ENCODE assay signal across 18 cellular contexts in genomic region chr7:45052011-45052410, GRCh38. TPM values are rescaled to one million over a fixed set of nuclear protein-coding genes. Genes with fewer than 3 reads are reported as not detected.
DNase-seq lines count a peak whose midpoint lies in the region; ATAC-seq and TF ChIP-seq lines count a peak whose summit lies in the region.
"Had no signal": no experiment of that assay in that cellular context is flagged by ENCODE, and none has a peak within 500 bp of the region (broad histone marks: within the 10 kb centered on the region; RNA-seq: fewer than 3 reads in every experiment).

No MANE protein-coding gene starts in this region.

- no peaks in the 10 kb centered on the region for H3K9me3 ChIP-seq in left lung
- H3K9me3 ChIP-seq: sigmoid colon, testis had no signal

- H3K36me3 Mint-ChIP-seq in natural killer cell, result no peaks in the 10 kb centered on the region
- H3K36me3 Mint-ChIP-seq in natural killer cell treated with Interleukin-12 subunit alpha and Interleukin-12 subunit beta and Interleukin-15 and Interleukin-18, amount 100 ng/mL, for 72 hours, result no peaks in the 10 kb centered on the region

- intact Hi-C loops in natural killer cell (cut with micrococcal nuclease), result no loop called here
- intact Hi-C loops in left lung (cut with DNase I), result no loop called here

- DNase-seq in natural killer cell (no peak), NCI-H187 (lab: John Stamatoyannopoulos, UW) (peak; percentile 24 to 54), left lung (peak in 1 of 2 donors; percentile 63), COLO829 (ENCODE audit: low spot score) (no peak)
- no peak for DNase-seq in natural killer cell treated with Interleukin-12 subunit alpha and Interleukin-12 subunit beta and Interleukin-15 and Interleukin-18, amount 100 ng/mL, for 72 hours (ENCODE audit: low spot score)
- DNase-seq: activated CD8-positive, alpha-beta memory T cell treated with anti-CD3 and anti-CD28 coated beads, Interleukin-2, amount 50 U/mL, for 4 hours; effector memory CD4-positive, alpha-beta T cell; kidney; MV-4-11; NCI-H2081 treated with DMSO at 0.1 percent for 48 hours; SHP77; sigmoid colon; testis had no signal

- H3K4me3 ChIP-seq in left lung, result no peak overlapping the region
- H3K4me3 ChIP-seq: sigmoid colon, testis had no signal

- peaks cover 56 to 69% of the 10 kb centered on the region in 2 donors for H3K4me1 Mint-ChIP-seq in natural killer cell
- H3K4me1 Mint-ChIP-seq in natural killer cell treated with Interleukin-12 subunit alpha and Interleukin-12 subunit beta and Interleukin-15 and Interleukin-18, amount 100 ng/mL, for 72 hours (ENCODE audit: low read depth in 2 of 2), result peaks cover 26 to 41% of the 10 kb centered on the region in 2 donors
- H3K4me1 Mint-ChIP-seq: mesothelial cell of epicardium had no signal

- TF ChIP-seq CTCF in natural killer cell (IDR thresholded peaks at IDR 0.05) (no peak), left lung (IDR thresholded peaks at IDR 0.05) (no peak)

- H3K4me1 ChIP-seq in left lung, result no peaks in the 10 kb centered on the region
- H3K4me1 ChIP-seq: sigmoid colon, testis had no signal

- no peak overlapping the region for H3K4me3 Mint-ChIP-seq in natural killer cell
- no peak overlapping the region for H3K4me3 Mint-ChIP-seq in natural killer cell treated with Interleukin-12 subunit alpha and Interleukin-12 subunit beta and Interleukin-15 and Interleukin-18, amount 100 ng/mL, for 72 hours
- H3K4me3 Mint-ChIP-seq: mesothelial cell of epicardium; T-helper 1 cell treated with Interleukin-12 subunit alpha and Interleukin-12 subunit beta and Interleukin-4 antibody, amounts not matched to agents 30 μg/mL and 1 μg/mL, for 36 hours had no signal

- H3K27ac ChIP-seq in left lung, result no peak overlapping the region
- H3K27ac ChIP-seq: C4-2B, sigmoid colon, testis had no signal

- H3K27me3 ChIP-seq in left lung, result no peaks in the 10 kb centered on the region
- H3K27me3 ChIP-seq: sigmoid colon, testis had no signal

- no peak for ATAC-seq in natural killer cell
- ATAC-seq in natural killer cell treated with Interleukin-12 subunit alpha and Interleukin-12 subunit beta and Interleukin-15 and Interleukin-18, amount 100 ng/mL, for 72 hours, result no peak
- peak; percentile 92 for ATAC-seq in left lung
- no peak for ATAC-seq in HG03432 (IDR thresholded peaks at IDR 0.05; ENCODE audit: unreplicated experiment)
- ATAC-seq in HG02885 (IDR thresholded peaks at IDR 0.05; ENCODE audit: poor library complexity, unreplicated experiment), result no peak

- peaks cover 0 to 49% of the 10 kb centered on the region in 2 donors for H3K36me3 ChIP-seq in left lung

- H3K27me3 Mint-ChIP-seq in natural killer cell (ENCODE audit: low read depth in 2 of 2), result no peaks in the 10 kb centered on the region
- no peaks in the 10 kb centered on the region for H3K27me3 Mint-ChIP-seq in natural killer cell treated with Interleukin-12 subunit alpha and Interleukin-12 subunit beta and Interleukin-15 and Interleukin-18, amount 100 ng/mL, for 72 hours

- H3K9me3 Mint-ChIP-seq in natural killer cell, result no peaks in the 10 kb centered on the region
- H3K9me3 Mint-ChIP-seq in natural killer cell treated with Interleukin-12 subunit alpha and Interleukin-12 subunit beta and Interleukin-15 and Interleukin-18, amount 100 ng/mL, for 72 hours, result no peaks in the 10 kb centered on the region
- H3K9me3 Mint-ChIP-seq: T-helper 1 cell treated with Interleukin-12 subunit alpha and Interleukin-12 subunit beta and Interleukin-4 antibody, amounts not matched to agents 30 μg/mL and 1 μg/mL, for 36 hours had no signal

- peak overlapping the region; percentile 68 to 83 for H3K27ac Mint-ChIP-seq in natural killer cell
- peak overlapping the region in 1 of 2 donors; percentile 63 for H3K27ac Mint-ChIP-seq in natural killer cell treated with Interleukin-12 subunit alpha and Interleukin-12 subunit beta and Interleukin-15 and Interleukin-18, amount 100 ng/mL, for 72 hours
- H3K27ac Mint-ChIP-seq: mesothelial cell of epicardium; T-helper 1 cell treated with Interleukin-12 subunit alpha and Interleukin-12 subunit beta and Interleukin-4 antibody, amounts not matched to agents 30 μg/mL and 1 μg/mL, for 36 hours had no signal

RNA-seq across cellular contexts. Expression of gene NACAD, which starts 36.8 kb away (rescaled TPM):
- total RNA-seq in natural killer cell (1 to 10 TPM in 1 of 3 donors, under 1 TPM in 2; 0.75 to 1.7 (median 0.78) TPM), left lung (1 to 10 TPM; 2.0 to 7.3 TPM)
- total RNA-seq in natural killer cell treated with Interleukin-12 subunit alpha and Interleukin-12 subunit beta and Interleukin-15 and Interleukin-18, amount 100 ng/mL, for 72 hours, result 1 to 10 TPM; 1.1 to 1.9 TPM

RNA-seq across cellular contexts. Expression of gene CCM2, which starts 52.0 kb away (rescaled TPM):
- total RNA-seq in natural killer cell (100 to 1,000 TPM in 1 of 3 donors, 10 to 100 TPM in 2; 66.2 to 104 (median 97.5) TPM), left lung (10 to 100 TPM; 43.4 to 50.1 TPM)
- 10 to 100 TPM; 59.2 to 68.4 TPM for total RNA-seq in natural killer cell treated with Interleukin-12 subunit alpha and Interleukin-12 subunit beta and Interleukin-15 and Interleukin-18, amount 100 ng/mL, for 72 hours

RNA-seq across cellular contexts. Expression of gene TBRG4, which starts 59.5 kb away (rescaled TPM):
- total RNA-seq in natural killer cell (10 to 100 TPM; 48.6 to 56.7 (median 55.9) TPM), left lung (10 to 100 TPM; 41.8 to 72.5 TPM)
- total RNA-seq in natural killer cell treated with Interleukin-12 subunit alpha and Interleukin-12 subunit beta and Interleukin-15 and Interleukin-18, amount 100 ng/mL, for 72 hours, result 100 to 1,000 TPM; 123 to 211 TPM

Comparison
In these comparisons a context has a peak if more than half of its experiments do, and no peak if none do; other contexts are left out.
1. DNase-seq: peak in NCI-H187 (2 of 2); none in natural killer cell (single experiment), natural killer cell treated with Interleukin-12 subunit alpha and Interleukin-12 subunit beta and Interleukin-15 and Interleukin-18, amount 100 ng/mL, for 72 hours (single experiment) and COLO829 (single experiment).